In the genomic region with DNA sequence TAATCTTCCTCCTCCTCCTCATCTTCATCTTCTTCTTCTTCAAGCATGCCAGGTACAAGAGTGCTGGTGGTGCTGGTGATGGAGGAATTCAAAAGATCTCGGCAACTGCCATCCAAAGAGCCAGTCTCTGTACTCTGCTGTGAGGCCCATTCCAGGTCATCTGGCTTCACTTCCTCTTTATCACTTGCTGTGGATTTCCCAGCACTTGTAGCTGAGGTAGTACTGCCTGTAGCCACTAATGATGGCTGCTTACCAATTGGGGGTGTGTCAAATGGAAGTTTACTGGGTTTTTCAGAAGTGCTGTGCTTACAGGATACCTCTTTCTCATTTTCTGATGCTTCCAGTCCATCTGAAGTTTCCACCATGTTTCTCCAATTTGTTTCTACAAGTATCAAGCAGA, we compare ENCODE assay signal across 1 cellular context.
TF ChIP-seq lines count a peak whose summit lies in the region.

No MANE protein-coding gene starts in this region.

TF ChIP-seq in GM23338, 12 proteins besides CTCF, POLR2A, EP300 and RAD21 (continued from another document):
- no peak for TF ChIP-seq ZNF462 (CRISPR knock-in tag; IDR thresholded peaks at IDR 0.05)
- TF ChIP-seq STAT1 (IDR thresholded peaks at IDR 0.05; ENCODE audit: unreplicated experiment) = no peak
- no peak for TF ChIP-seq ZNF331 (CRISPR knock-in tag; IDR thresholded peaks at IDR 0.05; ENCODE audit: low read depth)
